13 cellular contexts compared by ENCODE assay signal in the genomic region with DNA sequence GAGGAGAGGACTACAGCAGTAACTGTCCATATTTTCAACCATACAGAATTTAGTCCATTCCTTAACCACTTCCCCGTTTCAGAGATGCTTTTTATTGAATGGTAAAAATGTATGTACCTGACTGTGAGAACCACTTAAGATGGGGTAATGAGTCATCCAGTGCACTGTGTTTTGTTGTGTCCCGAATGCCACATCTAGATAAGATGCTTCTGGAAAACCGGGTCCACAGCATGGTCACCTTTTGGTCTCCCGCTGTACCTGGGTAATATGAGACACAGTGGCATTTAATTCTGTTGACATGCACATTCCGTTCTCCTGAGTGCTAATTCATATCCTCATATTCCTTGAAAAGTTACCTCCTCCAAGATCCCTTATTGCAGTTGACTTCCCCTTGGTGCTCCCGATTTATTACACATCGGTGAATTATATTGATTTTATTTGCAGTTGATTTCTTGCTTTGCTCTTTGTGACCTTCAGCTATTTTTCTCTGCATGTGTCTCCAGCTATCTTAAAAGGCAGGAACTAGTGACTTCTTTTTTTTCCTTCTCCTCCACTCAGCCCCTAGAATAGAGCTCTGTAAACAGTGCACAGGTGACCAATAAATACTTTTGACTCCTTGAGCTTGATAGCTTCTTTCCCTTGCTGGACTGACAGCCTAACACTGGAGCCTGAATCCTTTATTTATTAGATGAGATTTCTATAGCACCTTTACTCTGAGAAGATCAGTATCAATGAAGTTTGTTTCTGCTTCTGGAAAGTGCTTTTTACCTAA.
"Had no signal": no experiment of that assay in that cellular context is flagged by ENCODE, and none has a peak within 500 bp of the region (broad histone marks: within the 10 kb centered on the region; RNA-seq: fewer than 3 reads in every experiment).

No MANE protein-coding gene starts in this region.

- H3K9me3 Mint-ChIP-seq: type B pancreatic cell had no signal

- H3K27me3 Mint-ChIP-seq: activated naive CD4-positive, alpha-beta T cell treated with anti-CD3 and anti-CD28 coated beads, Interleukin-2, amount 50 U/mL, for 24 hours; type B pancreatic cell had no signal

- DNase-seq: activated CD4-positive, alpha-beta T cell treated with anti-CD3 and anti-CD28 coated beads, Interleukin-2, amount 50 U/mL, for 4 hours; activated effector memory CD4-positive, alpha-beta T cell treated with Interleukin-2 at 50 U/mL for 16 hours; activated T-cell treated with anti-CD3 and anti-CD28 coated beads for 4 hours; adrenal gland; caudate nucleus; occipital lobe; psoas muscle; right lobe of liver; stimulated activated naive CD8-positive, alpha-beta T cell treated with anti-CD3 and anti-CD28 coated beads, Interleukin-15, Interleukin-2, amounts not matched to agents 100 U/mL and 50 U/mL, for 24 hours had no signal

- H3K4me3 ChIP-seq: adrenal gland, coronary artery, psoas muscle, right lobe of liver had no signal

- H3K27ac ChIP-seq: adrenal gland, coronary artery, psoas muscle, right lobe of liver had no signal

- H3K4me1 ChIP-seq: right lobe of liver had no signal

- H3K36me3 ChIP-seq: adrenal gland, right lobe of liver had no signal

- H3K27me3 ChIP-seq: adrenal gland, right lobe of liver had no signal

- H3K4me3 Mint-ChIP-seq: activated naive CD4-positive, alpha-beta T cell treated with anti-CD3 and anti-CD28 coated beads, Interleukin-2, amount 50 U/mL, for 24 hours; nephron; type B pancreatic cell had no signal

- H3K9me3 ChIP-seq: adrenal gland, psoas muscle, right lobe of liver had no signal

- H3K27ac Mint-ChIP-seq: activated naive CD4-positive, alpha-beta T cell treated with anti-CD3 and anti-CD28 coated beads, Interleukin-2, amount 50 U/mL, for 24 hours; nephron; type B pancreatic cell had no signal
